In genomic region chr12:69238589-69239285, GRCh38 we compare ENCODE assay signal across 8 cellular contexts. TPM values are rescaled to one million over a fixed set of nuclear protein-coding genes. Genes with fewer than 3 reads are reported as not detected.
DNase-seq lines count a peak whose midpoint lies in the region; ATAC-seq, FAIRE-seq and TF ChIP-seq lines count a peak whose summit lies in the region.

No MANE protein-coding gene starts in this region.

- DNase-seq in A549 (ENCODE audit: low read depth in 1 of 2, low spot score in 1 of 2) (no peak), NT2/D1 (ENCODE audit: low read depth, low spot score) (no peak), endothelial cell of umbilical vein (ENCODE audit: low read depth, low spot score) (no peak)

- H3K4me2 ChIP-seq in A549, result peak overlapping the region; percentile 84
- H3K4me2 ChIP-seq in endothelial cell of umbilical vein (ENCODE audit: insufficient read depth, low read length), result peak overlapping the region; percentile 93

- TF ChIP-seq CTCF in A549 (IDR thresholded peaks at IDR 0.05), result no peak
- TF ChIP-seq CTCF in endothelial cell of umbilical vein (IDR thresholded peaks at IDR 0.05; ENCODE audit: extremely low read depth in 1 of 2, insufficient read depth in 1 of 2, low read depth in 1 of 2, low read length in 2 of 2), result no peak

- 29% methylated on average over 13 of the region's 13 CpGs for WGBS in A549 (ENCODE audit: missing lambda C conversion rate)

- H3K4me1 ChIP-seq in A549 (peaks cover 28% of the 10 kb centered on the region; the same call in 2 of the 3 replicates), NT2/D1 (ENCODE audit: insufficient read depth, insufficient read length) (no peaks in the 10 kb centered on the region), endothelial cell of umbilical vein (ENCODE audit: control insufficient read depth, extremely low read depth, insufficient read depth, low read length) (peaks cover 17% of the 10 kb centered on the region), rectal smooth muscle tissue (ENCODE audit: control insufficient read depth, insufficient read depth, low read length) (peaks cover 11% of the 10 kb centered on the region)

- no peak for TF ChIP-seq POLR2A in A549 (IDR thresholded peaks at IDR 0.05; ENCODE audit: low read length)
- TF ChIP-seq POLR2A in endothelial cell of umbilical vein (IDR thresholded peaks at IDR 0.05; ENCODE audit: low read depth, low read length), result no peak

- H3K36me3 ChIP-seq in NT2/D1 (ENCODE audit: insufficient read depth, insufficient read length, low read length) (peaks cover 13% of the 10 kb centered on the region), endothelial cell of umbilical vein (ENCODE audit: control insufficient read depth in 2 of 2, extremely low read depth in 1 of 2, insufficient read depth in 2 of 2, low read length in 2 of 2) (no peaks in the 10 kb centered on the region), rectal smooth muscle tissue (ENCODE audit: control insufficient read depth, insufficient read depth, low read length) (no peaks in the 10 kb centered on the region)

- TF ChIP-seq EP300 in A549 (IDR thresholded peaks at IDR 0.05), result no peak

- H3K79me2 ChIP-seq in endothelial cell of umbilical vein (ENCODE audit: control insufficient read depth, insufficient read depth, low read length), result peaks cover 43% of the 10 kb centered on the region

- POLR2A ChIA-PET in A549 (lab: Yijun Ruan, JAX), result interaction anchor here (1.0 kb wide), 1 partner anchor 15 kb away, joined by 3 read pairs; no protein-coding TSS in a partner anchor
- POLR2A ChIA-PET in endothelial cell of umbilical vein (lab: Charles Lee), result no interaction called here

- dilution Hi-C loops in endothelial cell of umbilical vein (cut with MboI; ENCODE audit: extremely low pct_ligation_motif_present, low sequenced_read_pairs), result no loop called here

- H4K20me1 ChIP-seq in endothelial cell of umbilical vein (replicated peaks; ENCODE audit: control insufficient read depth, extremely low read depth, insufficient read depth, low read length), result peaks cover 3% of the 10 kb centered on the region

- peak overlapping the region; percentile 69 for H2AFZ ChIP-seq in endothelial cell of umbilical vein (ENCODE audit: low read depth, low read length)

- no peak for TF ChIP-seq RAD21 in A549 (conservative IDR thresholded peaks at IDR 0.05 in 1 of 2, IDR thresholded peaks at IDR 0.05 in 1 of 2)

- H3K27ac ChIP-seq in A549 (peak overlapping the region; percentile 97 to 99), endothelial cell of umbilical vein (ENCODE audit: insufficient read depth, low read depth, low read length) (peak overlapping the region; percentile 49), rectal smooth muscle tissue (ENCODE audit: low read depth, low read length) (peak overlapping the region; percentile 92)

- intact Hi-C loops in endothelial cell of umbilical vein (cut with micrococcal nuclease), result loop anchor here (1.0 to 10.0 kb wide), 2 partner anchors 347 to 624 kb away; partner anchors contain the start of genes CCT2 and RAP1B

- TSS peak; percentile 84 for BruUV-seq in endothelial cell of umbilical vein (replicated peaks; lab: Mats Ljungman, UMichigan)

- no peaks in the 10 kb centered on the region for H3K9me1 ChIP-seq in endothelial cell of umbilical vein (replicated peaks; ENCODE audit: control insufficient read depth, extremely low read depth, insufficient read depth, low read length)

- H3K27me3 ChIP-seq in NT2/D1 (ENCODE audit: insufficient read depth, insufficient read length), result no peaks in the 10 kb centered on the region
- peaks cover 2% of the 10 kb centered on the region in 2 experiments for H3K27me3 ChIP-seq in endothelial cell of umbilical vein (ENCODE audit: control insufficient read depth in 2 of 2, insufficient read depth in 2 of 2, low read length in 2 of 2)
- no peaks in the 10 kb centered on the region for H3K27me3 ChIP-seq in rectal smooth muscle tissue (ENCODE audit: control insufficient read depth, insufficient read depth, low read length)

- FAIRE-seq in A549 (lab: Jason Lieb, UNC) (no peak), endothelial cell of umbilical vein (lab: Jason Lieb, UNC) (peak; percentile 61)

- ATAC-seq in A549 (no peak; a peak in 1 of 6 replicates), GM19452 (IDR thresholded peaks at IDR 0.05; ENCODE audit: unreplicated experiment) (peak; percentile 2), GM18868 (IDR thresholded peaks at IDR 0.05; ENCODE audit: unreplicated experiment) (no peak), HG03520 (IDR thresholded peaks at IDR 0.05; ENCODE audit: unreplicated experiment) (no peak), HG02610 (IDR thresholded peaks at IDR 0.05; ENCODE audit: unreplicated experiment) (no peak)

- H3K9ac ChIP-seq in NT2/D1 (ENCODE audit: insufficient read length, low read depth), result peak overlapping the region; percentile 45
- H3K9ac ChIP-seq in endothelial cell of umbilical vein (replicated peaks; ENCODE audit: extremely low read depth, insufficient read depth, low read length), result peak overlapping the region; percentile 98
- H3K9ac ChIP-seq in rectal smooth muscle tissue (ENCODE audit: low read length), result peak overlapping the region; percentile 73

- H3K9me3 ChIP-seq in A549, result no peaks in the 10 kb centered on the region
- H3K9me3 ChIP-seq in NT2/D1 (ENCODE audit: insufficient read depth, low read length), result no peaks in the 10 kb centered on the region
- no peaks in the 10 kb centered on the region for H3K9me3 ChIP-seq in endothelial cell of umbilical vein (replicated peaks; ENCODE audit: control insufficient read depth, insufficient read depth, low read length)

- H3K4me3 ChIP-seq in A549 (peak overlapping the region; percentile 95), NT2/D1 (ENCODE audit: insufficient read length, low read depth) (peak overlapping the region; percentile 36), endothelial cell of umbilical vein (replicated peaks in 1 of 3; ENCODE audit: insufficient read depth in 1 of 3, low read depth in 1 of 3, low read length in 3 of 3) (peak overlapping the region; percentile 13 to 79 (median 60)), rectal smooth muscle tissue (ENCODE audit: low read length) (peak overlapping the region; percentile 80)

- CTCF ChIA-PET in A549 (lab: Yijun Ruan, JAX) (no interaction called here), endothelial cell of umbilical vein (lab: Charles Lee) (no interaction called here)

TF ChIP-seq in A549, 52 proteins besides CTCF, POLR2A, EP300 and RAD21:
- peak; percentile 0; the same call in 1 of the 2 replicates for TF ChIP-seq PHF8 (IDR thresholded peaks at IDR 0.05; ENCODE audit: borderline replicate concordance, low read depth)
- TF ChIP-seq FOSL2 (IDR thresholded peaks at IDR 0.05), result no peak
- TF ChIP-seq FOSL2 (CRISPR knock-in tag; IDR thresholded peaks at IDR 0.05), result no peak
- peak; percentile 20; the same call in 1 of the 2 replicates for TF ChIP-seq HEYL (CRISPR knock-in tag; IDR thresholded peaks at IDR 0.05)
TF ChIP-seq in A549: peak in this region for 2.

TF ChIP-seq in endothelial cell of umbilical vein, 7 proteins besides CTCF, POLR2A, EP300 and RAD21:
- no peak for TF ChIP-seq POLR2AphosphoS5 (IDR thresholded peaks at IDR 0.05; ENCODE audit: insufficient read depth, low read depth, low read length)

RNA-seq across cellular contexts. Expression of gene CPSF6, which starts 0.6 kb away (rescaled TPM):
- polyA plus RNA-seq in A549 (2011; rRNA removed) (55.0 and 77.2 TPM in 2 replicates), A549 (2017; fragmentation: RNase III; extraction: RNeasy Plus Mini Kit Qiagen cat#74134 plus additional on column Dnase treatment) (80.8 to 89.3 TPM (median 84.3 TPM) in 3 replicates), endothelial cell of umbilical vein (53.8 and 55.8 TPM in 2 replicates)
- polyA plus RNA-seq in A549 (2012; cell fraction: cytosol; rRNA removed), result 62.9 and 67.2 TPM in 2 replicates
- polyA plus RNA-seq in A549 (2012; cell fraction: nucleus; rRNA removed), result 64.4 and 64.7 TPM in 2 replicates
- polyA minus RNA-seq in A549 (2011; rRNA and poly(A)+ RNA removed), result 73.6 and 74.9 TPM in 2 replicates
- total RNA-seq in endothelial cell of umbilical vein, result 86.2 and 91.7 TPM in 2 replicates
- polyA plus RNA-seq in endothelial cell of umbilical vein (2011; cell fraction: cytosol; rRNA removed), result 39.1 and 41.8 TPM in 2 replicates
- polyA plus RNA-seq in endothelial cell of umbilical vein (2011; cell fraction: nucleus; rRNA removed), result 65.2 and 82.8 TPM in 2 replicates
- 72.0 and 120 TPM in 2 replicates for polyA plus RNA-seq in endothelial cell of umbilical vein (2012)
- 66.2 and 72.7 TPM in 2 replicates for polyA minus RNA-seq in endothelial cell of umbilical vein
- 52.5 TPM for polyA minus RNA-seq in endothelial cell of umbilical vein (2011; cell fraction: cytosol; rRNA and poly(A)+ RNA removed)
- polyA minus RNA-seq in endothelial cell of umbilical vein (2011; cell fraction: nucleus; rRNA and poly(A)+ RNA removed), result 75.4 and 77.7 TPM in 2 replicates

Comparison
In these comparisons a context has a peak if more than half of its experiments do, and no peak if none do; other contexts are left out.
1. H3K4me3 ChIP-seq: peak in every context shown above with its lines; median percentile 95 in A549; 80 in rectal smooth muscle tissue; 60 in endothelial cell of umbilical vein; 36 in NT2/D1.
2. H3K9ac ChIP-seq: peak in every context shown above with its lines; median percentile 98 in endothelial cell of umbilical vein; 73 in rectal smooth muscle tissue; 45 in NT2/D1.